In the genomic region with DNA sequence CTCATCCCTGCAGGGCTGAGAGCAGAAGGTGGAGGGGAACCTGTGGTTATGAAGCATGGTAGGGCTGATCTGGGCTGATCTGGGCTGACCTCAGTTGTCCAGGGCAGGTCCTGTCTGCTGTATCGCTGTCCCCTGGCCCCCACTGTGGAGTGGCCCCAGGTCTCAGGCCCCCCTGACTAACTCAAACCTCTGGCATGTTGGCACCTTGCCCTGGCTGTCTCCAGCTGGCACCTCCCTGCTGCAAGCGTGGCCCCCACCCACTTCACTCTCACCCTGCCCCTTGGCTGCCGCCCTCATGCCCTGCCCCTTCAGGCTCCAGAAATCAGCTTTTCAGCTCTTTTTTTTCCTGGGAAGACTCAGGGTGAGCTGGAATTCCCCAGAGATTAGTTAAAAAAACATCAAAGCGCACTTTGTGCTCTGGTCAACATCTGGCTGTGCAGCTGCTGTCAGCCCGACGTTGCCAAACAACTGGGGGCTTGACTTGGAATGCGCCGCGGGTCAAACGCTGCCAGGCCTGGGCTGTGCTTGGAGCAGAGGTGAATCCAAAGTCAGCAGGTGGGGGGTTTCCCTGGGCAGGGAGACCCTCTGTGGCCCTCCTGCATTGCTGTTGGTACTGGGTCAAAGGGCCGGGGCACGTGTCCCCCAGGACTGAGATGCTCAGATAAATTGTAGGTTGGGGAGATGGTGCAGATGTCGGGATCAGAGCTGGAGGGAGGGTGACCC, we compare ENCODE assay signal across 1 cellular context.
TF ChIP-seq lines count a peak whose summit lies in the region.

No MANE protein-coding gene starts in this region.

TF ChIP-seq in HepG2, 621 proteins besides CTCF, POLR2A, EP300 and RAD21 (continued from another document):
- TF ChIP-seq, protein P1, sequence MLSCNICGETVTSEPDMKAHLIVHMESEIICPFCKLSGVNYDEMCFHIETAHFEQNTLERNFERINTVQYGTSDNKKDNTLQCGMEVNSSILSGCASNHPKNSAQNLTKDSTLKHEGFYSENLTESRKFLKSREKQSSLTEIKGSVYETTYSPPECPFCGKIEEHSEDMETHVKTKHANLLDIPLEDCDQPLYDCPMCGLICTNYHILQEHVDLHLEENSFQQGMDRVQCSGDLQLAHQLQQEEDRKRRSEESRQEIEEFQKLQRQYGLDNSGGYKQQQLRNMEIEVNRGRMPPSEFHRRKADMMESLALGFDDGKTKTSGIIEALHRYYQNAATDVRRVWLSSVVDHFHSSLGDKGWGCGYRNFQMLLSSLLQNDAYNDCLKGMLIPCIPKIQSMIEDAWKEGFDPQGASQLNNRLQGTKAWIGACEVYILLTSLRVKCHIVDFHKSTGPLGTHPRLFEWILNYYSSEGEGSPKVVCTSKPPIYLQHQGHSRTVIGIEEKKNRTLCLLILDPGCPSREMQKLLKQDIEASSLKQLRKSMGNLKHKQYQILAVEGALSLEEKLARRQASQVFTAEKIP (CRISPR knock-in tag; IDR thresholded peaks at IDR 0.05; ENCODE audit: borderline replicate concordance), result no peak
- TF ChIP-seq ZNF10 (CRISPR knock-in tag; IDR thresholded peaks at IDR 0.05; ENCODE audit: borderline replicate concordance, low read depth) (no peak), SUZ12 (IDR thresholded peaks at IDR 0.05; ENCODE audit: low read depth, low read length) (no peak), ZSCAN29 (CRISPR knock-in tag; conservative IDR thresholded peaks at IDR 0.05) (0 out of 2 replicates have a peak, but pooled peaks have one; percentile 25), CCDC6 (CRISPR knock-in tag; IDR thresholded peaks at IDR 0.05) (no peak), ZBTB21 (CRISPR knock-in tag; IDR thresholded peaks at IDR 0.05) (no peak), FOXK1 (CRISPR knock-in tag; IDR thresholded peaks at IDR 0.05; ENCODE audit: borderline replicate concordance, low read depth) (peak; percentile 51; the same call in 1 of the 2 replicates), KAT2B (IDR thresholded peaks at IDR 0.05; ENCODE audit: borderline replicate concordance, low read depth, low read length) (no peak), ZNF282 (IDR thresholded peaks at IDR 0.05; ENCODE audit: partially characterized antibody) (no peak)
- TF ChIP-seq, protein P2, sequence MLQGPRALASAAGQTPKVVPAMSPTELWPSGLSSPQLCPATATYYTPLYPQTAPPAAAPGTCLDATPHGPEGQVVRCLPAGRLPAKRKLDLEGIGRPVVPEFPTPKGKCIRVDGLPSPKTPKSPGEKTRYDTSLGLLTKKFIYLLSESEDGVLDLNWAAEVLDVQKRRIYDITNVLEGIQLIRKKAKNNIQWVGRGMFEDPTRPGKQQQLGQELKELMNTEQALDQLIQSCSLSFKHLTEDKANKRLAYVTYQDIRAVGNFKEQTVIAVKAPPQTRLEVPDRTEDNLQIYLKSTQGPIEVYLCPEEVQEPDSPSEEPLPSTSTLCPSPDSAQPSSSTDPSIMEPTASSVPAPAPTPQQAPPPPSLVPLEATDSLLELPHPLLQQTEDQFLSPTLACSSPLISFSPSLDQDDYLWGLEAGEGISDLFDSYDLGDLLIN (CRISPR knock-in tag; IDR thresholded peaks at IDR 0.05; ENCODE audit: borderline replicate concordance), result no peak; the same call in 1 of the 2 replicates
- TF ChIP-seq, protein P3, sequence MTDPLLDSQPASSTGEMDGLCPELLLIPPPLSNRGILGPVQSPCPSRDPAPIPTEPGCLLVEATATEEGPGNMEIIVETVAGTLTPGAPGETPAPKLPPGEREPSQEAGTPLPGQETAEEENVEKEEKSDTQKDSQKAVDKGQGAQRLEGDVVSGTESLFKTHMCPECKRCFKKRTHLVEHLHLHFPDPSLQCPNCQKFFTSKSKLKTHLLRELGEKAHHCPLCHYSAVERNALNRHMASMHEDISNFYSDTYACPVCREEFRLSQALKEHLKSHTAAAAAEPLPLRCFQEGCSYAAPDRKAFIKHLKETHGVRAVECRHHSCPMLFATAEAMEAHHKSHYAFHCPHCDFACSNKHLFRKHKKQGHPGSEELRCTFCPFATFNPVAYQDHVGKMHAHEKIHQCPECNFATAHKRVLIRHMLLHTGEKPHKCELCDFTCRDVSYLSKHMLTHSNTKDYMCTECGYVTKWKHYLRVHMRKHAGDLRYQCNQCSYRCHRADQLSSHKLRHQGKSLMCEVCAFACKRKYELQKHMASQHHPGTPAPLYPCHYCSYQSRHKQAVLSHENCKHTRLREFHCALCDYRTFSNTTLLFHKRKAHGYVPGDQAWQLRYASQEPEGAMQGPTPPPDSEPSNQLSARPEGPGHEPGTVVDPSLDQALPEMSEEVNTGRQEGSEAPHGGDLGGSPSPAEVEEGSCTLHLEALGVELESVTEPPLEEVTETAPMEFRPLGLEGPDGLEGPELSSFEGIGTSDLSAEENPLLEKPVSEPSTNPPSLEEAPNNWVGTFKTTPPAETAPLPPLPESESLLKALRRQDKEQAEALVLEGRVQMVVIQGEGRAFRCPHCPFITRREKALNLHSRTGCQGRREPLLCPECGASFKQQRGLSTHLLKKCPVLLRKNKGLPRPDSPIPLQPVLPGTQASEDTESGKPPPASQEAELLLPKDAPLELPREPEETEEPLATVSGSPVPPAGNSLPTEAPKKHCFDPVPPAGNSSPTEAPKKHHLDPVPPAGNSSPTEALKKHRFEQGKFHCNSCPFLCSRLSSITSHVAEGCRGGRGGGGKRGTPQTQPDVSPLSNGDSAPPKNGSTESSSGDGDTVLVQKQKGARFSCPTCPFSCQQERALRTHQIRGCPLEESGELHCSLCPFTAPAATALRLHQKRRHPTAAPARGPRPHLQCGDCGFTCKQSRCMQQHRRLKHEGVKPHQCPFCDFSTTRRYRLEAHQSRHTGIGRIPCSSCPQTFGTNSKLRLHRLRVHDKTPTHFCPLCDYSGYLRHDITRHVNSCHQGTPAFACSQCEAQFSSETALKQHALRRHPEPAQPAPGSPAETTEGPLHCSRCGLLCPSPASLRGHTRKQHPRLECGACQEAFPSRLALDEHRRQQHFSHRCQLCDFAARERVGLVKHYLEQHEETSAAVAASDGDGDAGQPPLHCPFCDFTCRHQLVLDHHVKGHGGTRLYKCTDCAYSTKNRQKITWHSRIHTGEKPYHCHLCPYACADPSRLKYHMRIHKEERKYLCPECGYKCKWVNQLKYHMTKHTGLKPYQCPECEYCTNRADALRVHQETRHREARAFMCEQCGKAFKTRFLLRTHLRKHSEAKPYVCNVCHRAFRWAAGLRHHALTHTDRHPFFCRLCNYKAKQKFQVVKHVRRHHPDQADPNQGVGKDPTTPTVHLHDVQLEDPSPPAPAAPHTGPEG (CRISPR knock-in tag; IDR thresholded peaks at IDR 0.05), result peak; percentile 55; the same call in 1 of the 2 replicates
